In genomic region chr10:13346912-13347234, GRCh38 we compare ENCODE assay signal across 8 cellular contexts. TPM values are rescaled to one million over a fixed set of nuclear protein-coding genes. Genes with fewer than 3 reads are reported as not detected.
A peak's percentile ranks its signal among the peaks of the same experiment; 100 is the strongest.
DNase-seq lines count a peak whose midpoint lies in the region; ATAC-seq lines count a peak whose summit lies in the region.

No MANE protein-coding gene starts in this region.

- peak overlapping the region; percentile 90 for H3K4me3 ChIP-seq in iPS-20b (ENCODE audit: low read length)

- H3K27ac ChIP-seq in iPS-20b (ENCODE audit: low read length): peak overlapping the region; percentile 63

- no peak for ATAC-seq in activated T-helper 17 cell treated with anti-CD3 and anti-CD28 coated beads, Interleukin-2, amount 50 U/mL, for 72 hours (replicated peaks)
- ATAC-seq in stimulated activated naive CD8-positive, alpha-beta T cell treated with anti-CD3 and anti-CD28 coated beads, Interleukin-15, amount 100 ng/mL, for 72 hours: no peak
- ATAC-seq in HG03025 (IDR thresholded peaks at IDR 0.05; ENCODE audit: low FRiP score, unreplicated experiment) (no peak), GM18870 (IDR thresholded peaks at IDR 0.05; ENCODE audit: unreplicated experiment) (no peak)

- peaks cover 11% of the 10 kb centered on the region for H3K27me3 ChIP-seq in iPS-20b (ENCODE audit: insufficient read depth, low read length)

- H3K9me3 ChIP-seq in iPS-20b (ENCODE audit: insufficient read depth, low read depth, low read length): no peaks in the 10 kb centered on the region

- peaks cover 21% of the 10 kb centered on the region for H3K4me1 Mint-ChIP-seq in activated T-helper 17 cell treated with anti-CD3 and anti-CD28 coated beads, Interleukin-2, amount 50 U/mL, for 72 hours
- H3K4me1 Mint-ChIP-seq in stimulated activated naive CD8-positive, alpha-beta T cell treated with anti-CD3 and anti-CD28 coated beads, Interleukin-15, amount 100 ng/mL, for 72 hours: peaks cover 57% of the 10 kb centered on the region

- H3K9ac ChIP-seq in iPS-20b (ENCODE audit: low read depth, low read length): peak overlapping the region; percentile 96

- DNase-seq in NCI-H146 (lab: John Stamatoyannopoulos, UW) (peak; percentile 56), NCI-H146 treated with DMSO at 0.1 percent for 48 hours (lab: John Stamatoyannopoulos, UW; ENCODE audit: unreplicated experiment) (no peak), ACHN (no peak)
- DNase-seq in stimulated activated naive CD8-positive, alpha-beta T cell treated with anti-CD3 and anti-CD28 coated beads, Interleukin-15, amount 100 ng/mL, for 72 hours: no peak

- H3K27me3 Mint-ChIP-seq in activated T-helper 17 cell treated with anti-CD3 and anti-CD28 coated beads, Interleukin-2, amount 50 U/mL, for 72 hours: no peaks in the 10 kb centered on the region
- no peaks in the 10 kb centered on the region for H3K27me3 Mint-ChIP-seq in stimulated activated naive CD8-positive, alpha-beta T cell treated with anti-CD3 and anti-CD28 coated beads, Interleukin-15, amount 100 ng/mL, for 72 hours

- in situ Hi-C loops in ACHN (cut with HindIII; ENCODE audit: low pct_ligation_motif_present, low pct_unique_long_range_greater_than_20kb, low sequenced_read_pairs): no loop called here

- H3K4me1 ChIP-seq in iPS-20b (ENCODE audit: insufficient read depth, low read length): peaks cover 26% of the 10 kb centered on the region

- peaks cover 34% of the 10 kb centered on the region for H3K36me3 ChIP-seq in iPS-20b (ENCODE audit: insufficient read depth, low read depth, low read length)

- peak overlapping the region; percentile 86 for H3K27ac Mint-ChIP-seq in activated T-helper 17 cell treated with anti-CD3 and anti-CD28 coated beads, Interleukin-2, amount 50 U/mL, for 72 hours
- peak overlapping the region; percentile 92 to 95 for H3K27ac Mint-ChIP-seq in stimulated activated naive CD8-positive, alpha-beta T cell treated with anti-CD3 and anti-CD28 coated beads, Interleukin-15, amount 100 ng/mL, for 72 hours

- H3K36me3 Mint-ChIP-seq in activated T-helper 17 cell treated with anti-CD3 and anti-CD28 coated beads, Interleukin-2, amount 50 U/mL, for 72 hours (ENCODE audit: low read depth): peaks cover 20% of the 10 kb centered on the region

- H3K9me3 Mint-ChIP-seq in activated T-helper 17 cell treated with anti-CD3 and anti-CD28 coated beads, Interleukin-2, amount 50 U/mL, for 72 hours: no peaks in the 10 kb centered on the region
- H3K9me3 Mint-ChIP-seq in stimulated activated naive CD8-positive, alpha-beta T cell treated with anti-CD3 and anti-CD28 coated beads, Interleukin-15, amount 100 ng/mL, for 72 hours: no peaks in the 10 kb centered on the region

- H3K4me3 Mint-ChIP-seq in activated T-helper 17 cell treated with anti-CD3 and anti-CD28 coated beads, Interleukin-2, amount 50 U/mL, for 72 hours: peak overlapping the region; percentile 85
- peak overlapping the region; percentile 75 to 81 for H3K4me3 Mint-ChIP-seq in stimulated activated naive CD8-positive, alpha-beta T cell treated with anti-CD3 and anti-CD28 coated beads, Interleukin-15, amount 100 ng/mL, for 72 hours

RNA-seq across cellular contexts. Expression of gene SEPHS1, which starts 1.2 kb away (rescaled TPM):
- total RNA-seq in activated T-helper 17 cell treated with anti-CD3 and anti-CD28 coated beads, Interleukin-2, amount 50 U/mL, for 72 hours: 10 to 100 TPM; 40.4 to 73.7 TPM

RNA-seq across cellular contexts. Expression of gene PHYH, which starts 47.0 kb away (rescaled TPM):
- 1 to 10 TPM; 8.2 to 9.2 TPM for total RNA-seq in activated T-helper 17 cell treated with anti-CD3 and anti-CD28 coated beads, Interleukin-2, amount 50 U/mL, for 72 hours
